Comparison of ENCODE assay signal across 16 cellular contexts in genomic region chr3:184620799-184621119, GRCh38. TPM values are rescaled to one million over a fixed set of nuclear protein-coding genes. Genes with fewer than 3 reads are reported as not detected.
DNase-seq lines count a peak whose midpoint lies in the region; ATAC-seq and TF ChIP-seq lines count a peak whose summit lies in the region.
"Had no signal": no experiment of that assay in that cellular context is flagged by ENCODE, and none has a peak within 500 bp of the region (broad histone marks: within the 10 kb centered on the region; RNA-seq: fewer than 3 reads in every experiment).

No MANE protein-coding gene starts in this region.

- H3K27me3 ChIP-seq in BLaER1 treated with 17β-estradiol and CSF1 and Interleukin-3, amounts not matched to agents 10 nM and 100 nM = no peaks in the 10 kb centered on the region
- H3K27me3 ChIP-seq in PC-9 (ENCODE audit: insufficient read depth, low read depth) = peaks cover 9% of the 10 kb centered on the region; the same call in 1 of the 2 replicates
- H3K27me3 ChIP-seq in suprapubic skin = no peaks in the 10 kb centered on the region

- peak overlapping the region in 10 of 11 experiments; percentile 63 to 94 (median 81); a peak in 15 of 22 replicates for H3K4me2 ChIP-seq in BLaER1 treated with 17β-estradiol and CSF1 and Interleukin-3, amounts not matched to agents 10 nM and 100 nM
- H3K4me2 ChIP-seq in PC-9 = peak overlapping the region; percentile 18; the same call in 1 of the 2 replicates

- TF ChIP-seq CTCF in PC-9 (conservative IDR thresholded peaks at IDR 0.05) (no peak), suprapubic skin (IDR thresholded peaks at IDR 0.05) (no peak), mucosa of descending colon (IDR thresholded peaks at IDR 0.05) (no peak)

- CTCF ChIA-PET in PC-9 (lab: Charles Lee) = no interaction called here

- in situ Hi-C loops in KBM-7 (cut with MboI; ENCODE audit: low pct_unique_long_range_greater_than_20kb, low sequenced_read_pairs) = no loop called here

- 0 out of 22 replicates have a peak overlapping the region, but pooled peaks of 1 of the 11 experiments have one; percentile 15 for H3K27ac ChIP-seq in BLaER1 treated with 17β-estradiol and CSF1 and Interleukin-3, amounts not matched to agents 10 nM and 100 nM
- no peak overlapping the region for H3K27ac ChIP-seq in PC-9
- H3K27ac ChIP-seq in epithelial cell of prostate = peak overlapping the region; percentile 46
- no peak overlapping the region for H3K27ac ChIP-seq in suprapubic skin

- H3K36me3 ChIP-seq in BLaER1 treated with 17β-estradiol and CSF1 and Interleukin-3, amounts not matched to agents 10 nM and 100 nM = no peaks in the 10 kb centered on the region
- H3K36me3 ChIP-seq in PC-9 (ENCODE audit: low read depth) (no peaks in the 10 kb centered on the region), suprapubic skin (no peaks in the 10 kb centered on the region), mucosa of descending colon (ENCODE audit: low read depth) (no peaks in the 10 kb centered on the region)

- intact Hi-C loops in PC-9 (cut with micrococcal nuclease; ENCODE audit: unreplicated experiment) (no loop called here), mucosa of descending colon (cut with DNase I, micrococcal nuclease) (no loop called here)

- H4K20me1 ChIP-seq in BLaER1 treated with 17β-estradiol and CSF1 and Interleukin-3, amounts not matched to agents 10 nM and 100 nM = no peaks in the 10 kb centered on the region
- H4K20me1 ChIP-seq in PC-9 (ENCODE audit: insufficient read depth) = no peaks in the 10 kb centered on the region

- no peaks in the 10 kb centered on the region for H3K9me2 ChIP-seq in PC-9 (ENCODE audit: insufficient read depth)

- no peaks in the 10 kb centered on the region for H3K9me3 ChIP-seq in BLaER1 treated with 17β-estradiol and CSF1 and Interleukin-3, amounts not matched to agents 10 nM and 100 nM (replicated peaks in 1 of 11)
- H3K9me3 ChIP-seq in PC-9 (ENCODE audit: insufficient read depth, low read depth) = no peaks in the 10 kb centered on the region
- H3K9me3 ChIP-seq in suprapubic skin = no peaks in the 10 kb centered on the region
- no peaks in the 10 kb centered on the region for H3K9me3 ChIP-seq in mucosa of descending colon

- peaks cover 29 to 47% (median 37%) of the 10 kb centered on the region in 10 experiments for H3K4me1 ChIP-seq in BLaER1 treated with 17β-estradiol and CSF1 and Interleukin-3, amounts not matched to agents 10 nM and 100 nM
- H3K4me1 ChIP-seq in PC-9 (replicated peaks; ENCODE audit: insufficient read depth) (peaks cover 9% of the 10 kb centered on the region), suprapubic skin (peaks cover 16% of the 10 kb centered on the region), mucosa of descending colon (ENCODE audit: low read depth) (no peaks in the 10 kb centered on the region)

- H3K79me2 ChIP-seq in PC-9 (ENCODE audit: low read depth) = no peaks in the 10 kb centered on the region

- no TSS peak for BruUV-seq in PC-9 (replicated peaks; lab: Mats Ljungman, UMichigan)

- H2AFZ ChIP-seq in PC-9 = no peak overlapping the region

- no peaks in the 10 kb centered on the region for H3F3A ChIP-seq in PC-9 (ENCODE audit: insufficient read depth, low read depth)

- POLR2A ChIA-PET in PC-9 (lab: Charles Lee; ENCODE audit: unreplicated experiment) = no interaction called here

- WGBS in suprapubic skin = 75% methylated on average over 4 of the region's 4 CpGs

- H3K4me3 ChIP-seq in BLaER1 treated with 17β-estradiol and CSF1 and Interleukin-3, amounts not matched to agents 10 nM and 100 nM = no peak overlapping the region
- H3K4me3 ChIP-seq in PC-9 (no peak overlapping the region), suprapubic skin (no peak overlapping the region), mucosa of descending colon (no peak overlapping the region)

- peak; percentile 23 for DNase-seq in KBM-7
- no peak for DNase-seq in PC-9
- DNase-seq in epithelial cell of prostate (ENCODE audit: low read depth, low spot score) = no peak
- no peak for DNase-seq in suprapubic skin (ENCODE audit: low spot score in 2 of 2)
- no peak for DNase-seq in mucosa of descending colon
- DNase-seq: AML-193; CD4-positive, alpha-beta T cell; GOT3; NCI-H1092 treated with DMSO at 0.1 percent for 48 hours; NCI-H1694 treated with DMSO at 0.1 percent for 48 hours; NCI-H345; NK-92 treated with Interleukin-12 subunit alpha and Interleukin-12 subunit beta, amount 100 ng/mL, for 24 hours; SHP77 treated with DMSO at 0.1 percent for 48 hours had no signal

- H3K9ac ChIP-seq in BLaER1 treated with 17β-estradiol and CSF1 and Interleukin-3, amounts not matched to agents 10 nM and 100 nM = no peak overlapping the region

- TF ChIP-seq EP300 in suprapubic skin (IDR thresholded peaks at IDR 0.05) = no peak

- no peak for TF ChIP-seq POLR2A in suprapubic skin (IDR thresholded peaks at IDR 0.05)

- ATAC-seq in GM19452 (IDR thresholded peaks at IDR 0.05; ENCODE audit: unreplicated experiment) = no peak
- ATAC-seq in GM21576 (IDR thresholded peaks at IDR 0.05; ENCODE audit: unreplicated experiment) = no peak
- ATAC-seq in mucosa of descending colon = no peak

RNA-seq across cellular contexts. Expression of gene EPHB3, which starts 59.2 kb away (rescaled TPM):
- total RNA-seq in PC-9 (2021) = 12.0 and 15.7 TPM in 2 replicates
- 100 to 1,000 TPM in 2 of 4 donors, 10 to 100 TPM in 2; 84.5 to 152 (median 108) TPM for total RNA-seq in suprapubic skin
- 10 to 100 TPM; 14.1 to 57.2 (median 33.6) TPM for total RNA-seq in mucosa of descending colon
